In the genomic region with DNA sequence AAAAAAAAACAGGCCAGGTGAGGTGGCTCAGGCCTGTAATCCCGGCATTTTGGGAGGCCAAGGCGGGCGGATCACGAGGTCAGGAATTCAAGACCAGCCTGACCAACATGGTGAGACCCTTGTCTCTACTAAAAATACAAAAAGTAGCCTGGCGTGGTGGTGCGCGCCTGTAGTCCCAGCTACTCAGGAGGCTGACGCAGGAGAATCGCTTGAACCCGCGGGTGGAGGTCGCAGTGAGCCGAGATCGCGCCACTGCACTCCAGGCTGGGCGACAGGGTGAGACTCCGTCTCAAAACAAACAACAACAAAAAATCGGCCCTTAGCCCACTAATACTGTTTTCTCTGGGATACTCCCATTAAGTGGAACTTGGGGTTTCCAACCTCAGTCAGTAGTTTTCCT, we compare ENCODE assay signal across 8 cellular contexts. TPM values are rescaled to one million over a fixed set of nuclear protein-coding genes. Genes with fewer than 3 reads are reported as not detected.
A peak's percentile ranks its signal among the peaks of the same experiment; 100 is the strongest.
DNase-seq lines count a peak whose midpoint lies in the region; ATAC-seq and TF ChIP-seq lines count a peak whose summit lies in the region.
"Not testable (repeated sequence)": the region's sequence is repeated elsewhere in the genome, so short reads cannot be mapped to it uniquely, and the experiment has no call there.

No MANE protein-coding gene starts in this region.

- DNase-seq in T-helper 17 cell; adipocyte (ENCODE audit: low read depth); epithelial cell of esophagus (ENCODE audit: low read depth); kidney epithelial cell (ENCODE audit: low read depth); osteocyte (ENCODE audit: extremely low spot score, unreplicated experiment); thoracic aorta (ENCODE audit: low spot score): not testable (repeated sequence)

- H3K4me1 Mint-ChIP-seq in T-helper 17 cell, result peaks cover 20% of the 10 kb centered on the region
- peaks cover 36% of the 10 kb centered on the region for H3K4me1 Mint-ChIP-seq in osteocyte (ENCODE audit: unreplicated experiment)

- peak overlapping the region; percentile 28; the same call in 1 of the 2 replicates for H3K27ac ChIP-seq in C4-2B
- H3K27ac ChIP-seq in HUES64 (ENCODE audit: low read depth, low read length); thoracic aorta: not testable (repeated sequence)

- H3K4me3 Mint-ChIP-seq in T-helper 17 cell, result peak overlapping the region; percentile 98
- peak overlapping the region; percentile 98 for H3K4me3 Mint-ChIP-seq in osteocyte (ENCODE audit: unreplicated experiment)

- peak overlapping the region; percentile 93 for H3K27ac Mint-ChIP-seq in T-helper 17 cell
- peak overlapping the region; percentile 97 for H3K27ac Mint-ChIP-seq in osteocyte (ENCODE audit: unreplicated experiment)

- not testable (repeated sequence) for H3K9me3 ChIP-seq in HUES64 (ENCODE audit: insufficient read depth, low read depth, low read length); T-helper 17 cell (ENCODE audit: control insufficient read depth, low read length, poor library complexity, severe bottlenecking); adipocyte (ENCODE audit: control insufficient read depth, low read length); thoracic aorta

- not testable (repeated sequence) for H3K36me3 Mint-ChIP-seq in T-helper 17 cell (ENCODE audit: low read depth)
- peaks cover 19% of the 10 kb centered on the region for H3K36me3 Mint-ChIP-seq in osteocyte (ENCODE audit: unreplicated experiment)

- ATAC-seq in T-helper 17 cell; thoracic aorta (ENCODE audit: insufficient number of reproducible peaks, low FRiP score, low read depth): not testable (repeated sequence)

- H3K9me3 Mint-ChIP-seq in osteocyte (ENCODE audit: unreplicated experiment), result not testable (repeated sequence)

- peak overlapping the region; percentile 92; the same call in 1 of the 2 replicates for H3K9ac ChIP-seq in HUES64 (ENCODE audit: low read depth, low read length)
- H3K9ac ChIP-seq in adipocyte (ENCODE audit: low read length), result peak overlapping the region; percentile 91

- H3K27me3 Mint-ChIP-seq in T-helper 17 cell; osteocyte (ENCODE audit: unreplicated experiment): not testable (repeated sequence)

- not testable (repeated sequence) for H3K4me1 ChIP-seq in HUES64 (ENCODE audit: insufficient read depth, low read length)
- H3K4me1 ChIP-seq in adipocyte (ENCODE audit: control insufficient read depth, insufficient read depth, low read length) (peaks cover 42% of the 10 kb centered on the region), thoracic aorta (ENCODE audit: control insufficient read depth in 1 of 2, low read depth in 2 of 2) (peaks cover 17 to 36% of the 10 kb centered on the region in 2 donors)

- H3K36me3 ChIP-seq in HUES64 (ENCODE audit: insufficient read depth, low read length), result peaks cover 62% of the 10 kb centered on the region
- peaks cover 32% of the 10 kb centered on the region for H3K36me3 ChIP-seq in adipocyte (ENCODE audit: control insufficient read depth, insufficient read depth, low read length, severe bottlenecking)
- not testable (repeated sequence) for H3K36me3 ChIP-seq in kidney epithelial cell (ENCODE audit: control insufficient read depth, insufficient read depth, low read length); thoracic aorta

- not testable (repeated sequence) for TF ChIP-seq CTCF in C4-2B (conservative IDR thresholded peaks at IDR 0.05); epithelial cell of esophagus (IDR thresholded peaks at IDR 0.05; ENCODE audit: insufficient read depth, low read depth, low read length, missing control alignments); kidney epithelial cell (IDR thresholded peaks at IDR 0.05; ENCODE audit: insufficient read depth, low read length, poor library complexity, severe bottlenecking); osteocyte (IDR thresholded peaks at IDR 0.05); thoracic aorta (IDR thresholded peaks at IDR 0.05)

- WGBS in HUES64, result 89% methylated on average over 18 of the region's 18 CpGs

- H3K4me3 ChIP-seq in HUES64 (ENCODE audit: low read length) (peak overlapping the region; percentile 93), adipocyte (ENCODE audit: low read length) (peak overlapping the region; percentile 92), epithelial cell of esophagus (ENCODE audit: low read length) (peak overlapping the region; percentile 80), kidney epithelial cell (ENCODE audit: low read depth, low read length) (peak overlapping the region; percentile 99), thoracic aorta (peak overlapping the region; percentile 88)

- not testable (repeated sequence) for H3K27me3 ChIP-seq in HUES64 (ENCODE audit: insufficient read depth, low read length); adipocyte (replicated peaks; ENCODE audit: control insufficient read depth, insufficient read depth, low read length); kidney epithelial cell (ENCODE audit: control insufficient read depth, insufficient read depth, low read length); thoracic aorta (replicated peaks; ENCODE audit: insufficient read depth)

RNA-seq across cellular contexts. Expression of a gene that starts 1.1 kb away (rescaled TPM):
- 29.8 TPM for polyA plus RNA-seq in HUES64 (2013, experiment 1 of 2)
- polyA plus RNA-seq in HUES64 (2013, experiment 2 of 2), result 33.0 TPM
- 10 to 100 TPM; 18.6 TPM for total RNA-seq in T-helper 17 cell
- 26.3 and 35.3 TPM in 2 replicates for total RNA-seq in kidney epithelial cell
- total RNA-seq in osteocyte, result 74.6 and 81.1 TPM in 2 replicates
- 10 to 100 TPM; 30.8 to 33.4 TPM for total RNA-seq in thoracic aorta

RNA-seq across cellular contexts. Expression of a gene that starts 1.2 kb away (rescaled TPM):
- polyA plus RNA-seq in HUES64 (2013, experiment 1 of 2), result 2.8 TPM
- polyA plus RNA-seq in HUES64 (2013, experiment 2 of 2), result 3.4 TPM
- total RNA-seq in T-helper 17 cell, result 1 to 10 TPM; 1.5 to 1.8 TPM
- 4.3 and 4.6 TPM in 2 replicates for total RNA-seq in kidney epithelial cell
- total RNA-seq in osteocyte, result 7.0 and 8.2 TPM in 2 replicates
- total RNA-seq in thoracic aorta, result 1 to 10 TPM; 4.3 to 7.0 TPM
